ENCODE assay signal across 1 cellular context in genomic region chr17:8222630-8223355, GRCh38.
A peak's percentile ranks its signal among the peaks of the same experiment; 100 is the strongest.
TF ChIP-seq lines count a peak whose summit lies in the region.

No MANE protein-coding gene starts in this region.

TF ChIP-seq in HepG2, 621 proteins besides CTCF, POLR2A, EP300 and RAD21 (continued from another document and continues in another):
- TF ChIP-seq ZBTB10 (CRISPR knock-in tag; IDR thresholded peaks at IDR 0.05; ENCODE audit: borderline replicate concordance) (no peak; the same call in 1 of the 2 replicates), ATF1 (CRISPR knock-in tag; IDR thresholded peaks at IDR 0.05) (0 out of 2 replicates have a peak, but pooled peaks have one; percentile 40), ZNF788 (CRISPR knock-in tag; IDR thresholded peaks at IDR 0.05; ENCODE audit: borderline replicate concordance) (peak; percentile 73; the same call in 1 of the 2 replicates), ARID5B (CRISPR knock-in tag; IDR thresholded peaks at IDR 0.05) (peak; percentile 60; the same call in 1 of the 2 replicates), ZNF574 (CRISPR knock-in tag; IDR thresholded peaks at IDR 0.05) (peak; percentile 64; the same call in 1 of the 2 replicates), KAT8 (CRISPR knock-in tag; IDR thresholded peaks at IDR 0.05) (peak; percentile 60), AKAP8 (CRISPR knock-in tag; IDR thresholded peaks at IDR 0.05) (peak; percentile 56; the same call in 1 of the 2 replicates), ZSCAN22 (CRISPR knock-in tag; IDR thresholded peaks at IDR 0.05) (peak; percentile 74), SMYD3 (CRISPR knock-in tag; IDR thresholded peaks at IDR 0.05) (peak; percentile 66; the same call in 1 of the 2 replicates), ZNF772 (CRISPR knock-in tag; IDR thresholded peaks at IDR 0.05) (peak; percentile 76), ZNF337 (CRISPR knock-in tag; IDR thresholded peaks at IDR 0.05; ENCODE audit: borderline replicate concordance, low read depth) (0 out of 2 replicates have a peak, but pooled peaks have one; percentile 17), KLF13 (CRISPR knock-in tag; IDR thresholded peaks at IDR 0.05) (peak; percentile 21), ATF2 (CRISPR knock-in tag; IDR thresholded peaks at IDR 0.05) (no peak; the same call in none of the 2 replicates), TMF1 (CRISPR knock-in tag; IDR thresholded peaks at IDR 0.05; ENCODE audit: low read depth) (peak; percentile 92; the same call in 1 of the 2 replicates), IRF2 (CRISPR knock-in tag; IDR thresholded peaks at IDR 0.05) (peak; percentile 68; the same call in 1 of the 2 replicates), ERF (CRISPR knock-in tag; IDR thresholded peaks at IDR 0.05) (0 out of 2 replicates have a peak, but pooled peaks have one; percentile 9), CERS6 (CRISPR knock-in tag; IDR thresholded peaks at IDR 0.05) (0 out of 2 replicates have a peak, but pooled peaks have one; percentile 8), NRL (CRISPR knock-in tag; IDR thresholded peaks at IDR 0.05; ENCODE audit: borderline replicate concordance) (peak; percentile 78; the same call in 1 of the 2 replicates), ZNF776 (CRISPR knock-in tag; IDR thresholded peaks at IDR 0.05) (no peak; the same call in 1 of the 2 replicates), CBX5 (CRISPR knock-in tag; IDR thresholded peaks at IDR 0.05; ENCODE audit: borderline replicate concordance) (no peak; the same call in 1 of the 2 replicates), ZNF841 (CRISPR knock-in tag; IDR thresholded peaks at IDR 0.05; ENCODE audit: borderline replicate concordance) (no peak), NFYC (CRISPR knock-in tag; IDR thresholded peaks at IDR 0.05) (peak; percentile 26; the same call in 1 of the 2 replicates), ZNF225 (CRISPR knock-in tag; IDR thresholded peaks at IDR 0.05) (peak; percentile 66; the same call in 1 of the 2 replicates), YY1 (IDR thresholded peaks at IDR 0.05; ENCODE audit: insufficient read depth, insufficient replicate concordance, low read depth, low read length) (peak; percentile 80), ZBTB20 (CRISPR knock-in tag; IDR thresholded peaks at IDR 0.05; ENCODE audit: borderline replicate concordance, low read depth) (peak; percentile 19; the same call in 1 of the 2 replicates), FOXO1 (CRISPR knock-in tag; IDR thresholded peaks at IDR 0.05) (peak; percentile 43; the same call in 1 of the 2 replicates), SMAD3 (CRISPR knock-in tag; IDR thresholded peaks at IDR 0.05) (peak; percentile 80), EEA1 (CRISPR knock-in tag; IDR thresholded peaks at IDR 0.05; ENCODE audit: borderline replicate concordance) (no peak; the same call in 1 of the 2 replicates), DNMT3B (CRISPR knock-in tag; conservative IDR thresholded peaks at IDR 0.05) (no peak), RCOR2 (CRISPR knock-in tag; IDR thresholded peaks at IDR 0.05) (peak; percentile 36; the same call in 1 of the 2 replicates), ZNF660 (CRISPR knock-in tag; IDR thresholded peaks at IDR 0.05; ENCODE audit: borderline replicate concordance, low read depth) (no peak)
- TF ChIP-seq, protein P1, sequence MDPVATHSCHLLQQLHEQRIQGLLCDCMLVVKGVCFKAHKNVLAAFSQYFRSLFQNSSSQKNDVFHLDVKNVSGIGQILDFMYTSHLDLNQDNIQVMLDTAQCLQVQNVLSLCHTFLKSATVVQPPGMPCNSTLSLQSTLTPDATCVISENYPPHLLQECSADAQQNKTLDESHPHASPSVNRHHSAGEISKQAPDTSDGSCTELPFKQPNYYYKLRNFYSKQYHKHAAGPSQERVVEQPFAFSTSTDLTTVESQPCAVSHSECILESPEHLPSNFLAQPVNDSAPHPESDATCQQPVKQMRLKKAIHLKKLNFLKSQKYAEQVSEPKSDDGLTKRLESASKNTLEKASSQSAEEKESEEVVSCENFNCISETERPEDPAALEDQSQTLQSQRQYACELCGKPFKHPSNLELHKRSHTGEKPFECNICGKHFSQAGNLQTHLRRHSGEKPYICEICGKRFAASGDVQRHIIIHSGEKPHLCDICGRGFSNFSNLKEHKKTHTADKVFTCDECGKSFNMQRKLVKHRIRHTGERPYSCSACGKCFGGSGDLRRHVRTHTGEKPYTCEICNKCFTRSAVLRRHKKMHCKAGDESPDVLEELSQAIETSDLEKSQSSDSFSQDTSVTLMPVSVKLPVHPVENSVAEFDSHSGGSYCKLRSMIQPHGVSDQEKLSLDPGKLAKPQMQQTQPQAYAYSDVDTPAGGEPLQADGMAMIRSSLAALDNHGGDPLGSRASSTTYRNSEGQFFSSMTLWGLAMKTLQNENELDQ (CRISPR knock-in tag; IDR thresholded peaks at IDR 0.05; ENCODE audit: borderline replicate concordance) = no peak
- TF ChIP-seq, protein P2, sequence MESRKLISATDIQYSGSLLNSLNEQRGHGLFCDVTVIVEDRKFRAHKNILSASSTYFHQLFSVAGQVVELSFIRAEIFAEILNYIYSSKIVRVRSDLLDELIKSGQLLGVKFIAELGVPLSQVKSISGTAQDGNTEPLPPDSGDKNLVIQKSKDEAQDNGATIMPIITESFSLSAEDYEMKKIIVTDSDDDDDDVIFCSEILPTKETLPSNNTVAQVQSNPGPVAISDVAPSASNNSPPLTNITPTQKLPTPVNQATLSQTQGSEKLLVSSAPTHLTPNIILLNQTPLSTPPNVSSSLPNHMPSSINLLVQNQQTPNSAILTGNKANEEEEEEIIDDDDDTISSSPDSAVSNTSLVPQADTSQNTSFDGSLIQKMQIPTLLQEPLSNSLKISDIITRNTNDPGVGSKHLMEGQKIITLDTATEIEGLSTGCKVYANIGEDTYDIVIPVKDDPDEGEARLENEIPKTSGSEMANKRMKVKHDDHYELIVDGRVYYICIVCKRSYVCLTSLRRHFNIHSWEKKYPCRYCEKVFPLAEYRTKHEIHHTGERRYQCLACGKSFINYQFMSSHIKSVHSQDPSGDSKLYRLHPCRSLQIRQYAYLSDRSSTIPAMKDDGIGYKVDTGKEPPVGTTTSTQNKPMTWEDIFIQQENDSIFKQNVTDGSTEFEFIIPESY (CRISPR knock-in tag; IDR thresholded peaks at IDR 0.05) = peak; percentile 46; the same call in 1 of the 2 replicates
- TF ChIP-seq, protein P3, sequence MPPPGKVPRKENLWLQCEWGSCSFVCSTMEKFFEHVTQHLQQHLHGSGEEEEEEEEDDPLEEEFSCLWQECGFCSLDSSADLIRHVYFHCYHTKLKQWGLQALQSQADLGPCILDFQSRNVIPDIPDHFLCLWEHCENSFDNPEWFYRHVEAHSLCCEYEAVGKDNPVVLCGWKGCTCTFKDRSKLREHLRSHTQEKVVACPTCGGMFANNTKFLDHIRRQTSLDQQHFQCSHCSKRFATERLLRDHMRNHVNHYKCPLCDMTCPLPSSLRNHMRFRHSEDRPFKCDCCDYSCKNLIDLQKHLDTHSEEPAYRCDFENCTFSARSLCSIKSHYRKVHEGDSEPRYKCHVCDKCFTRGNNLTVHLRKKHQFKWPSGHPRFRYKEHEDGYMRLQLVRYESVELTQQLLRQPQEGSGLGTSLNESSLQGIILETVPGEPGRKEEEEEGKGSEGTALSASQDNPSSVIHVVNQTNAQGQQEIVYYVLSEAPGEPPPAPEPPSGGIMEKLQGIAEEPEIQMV (CRISPR knock-in tag; IDR thresholded peaks at IDR 0.05; ENCODE audit: low read depth) = peak; percentile 79; the same call in 1 of the 2 replicates
- TF ChIP-seq, protein P4, sequence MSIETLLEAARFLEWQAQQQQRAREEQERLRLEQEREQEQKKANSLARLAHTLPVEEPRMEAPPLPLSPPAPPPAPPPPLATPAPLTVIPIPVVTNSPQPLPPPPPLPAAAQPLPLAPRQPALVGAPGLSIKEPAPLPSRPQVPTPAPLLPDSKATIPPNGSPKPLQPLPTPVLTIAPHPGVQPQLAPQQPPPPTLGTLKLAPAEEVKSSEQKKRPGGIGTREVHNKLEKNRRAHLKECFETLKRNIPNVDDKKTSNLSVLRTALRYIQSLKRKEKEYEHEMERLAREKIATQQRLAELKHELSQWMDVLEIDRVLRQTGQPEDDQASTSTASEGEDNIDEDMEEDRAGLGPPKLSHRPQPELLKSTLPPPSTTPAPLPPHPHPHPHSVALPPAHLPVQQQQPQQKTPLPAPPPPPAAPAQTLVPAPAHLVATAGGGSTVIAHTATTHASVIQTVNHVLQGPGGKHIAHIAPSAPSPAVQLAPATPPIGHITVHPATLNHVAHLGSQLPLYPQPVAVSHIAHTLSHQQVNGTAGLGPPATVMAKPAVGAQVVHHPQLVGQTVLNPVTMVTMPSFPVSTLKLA (IDR thresholded peaks at IDR 0.05) = peak; percentile 25; the same call in 1 of the 2 replicates
